2 cellular contexts compared by ENCODE assay signal in the genomic region with DNA sequence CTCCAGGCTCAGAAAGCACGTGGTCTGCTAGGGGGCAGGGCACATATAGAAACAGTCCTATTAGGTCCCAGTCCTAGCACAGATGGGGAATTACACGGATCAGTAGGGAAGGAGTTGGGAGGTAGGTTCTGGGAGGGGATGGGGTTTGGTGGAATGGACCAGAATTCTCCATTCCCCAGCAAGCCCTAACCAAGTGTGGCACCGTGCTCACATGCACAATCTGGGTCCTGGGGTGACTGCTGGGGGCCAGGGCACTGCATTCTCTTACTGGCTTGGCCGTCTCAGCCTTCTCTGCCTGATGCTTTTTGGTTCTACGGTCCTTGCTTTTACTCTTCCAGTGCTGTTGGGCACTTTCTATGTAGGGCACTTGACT.
TF ChIP-seq lines count a peak whose summit lies in the region.

No MANE protein-coding gene starts in this region.

TF ChIP-seq in A549, 52 proteins besides CTCF, POLR2A, EP300 and RAD21:
- no peak for TF ChIP-seq HEYL (CRISPR knock-in tag; IDR thresholded peaks at IDR 0.05)
- TF ChIP-seq PHF8 (IDR thresholded peaks at IDR 0.05; ENCODE audit: borderline replicate concordance, low read depth): no peak
- TF ChIP-seq KDM5A (IDR thresholded peaks at IDR 0.05): no peak
- TF ChIP-seq EHF (CRISPR knock-in tag; IDR thresholded peaks at IDR 0.05): 0 out of 2 replicates have a peak, but pooled peaks have one; percentile 1
- no peak for TF ChIP-seq CHD4 (IDR thresholded peaks at IDR 0.05; ENCODE audit: borderline replicate concordance)
- no peak for TF ChIP-seq JUNB (IDR thresholded peaks at IDR 0.05)

TF ChIP-seq in IMR-90, 13 proteins besides CTCF, POLR2A, EP300 and RAD21:
- TF ChIP-seq, protein P1, sequence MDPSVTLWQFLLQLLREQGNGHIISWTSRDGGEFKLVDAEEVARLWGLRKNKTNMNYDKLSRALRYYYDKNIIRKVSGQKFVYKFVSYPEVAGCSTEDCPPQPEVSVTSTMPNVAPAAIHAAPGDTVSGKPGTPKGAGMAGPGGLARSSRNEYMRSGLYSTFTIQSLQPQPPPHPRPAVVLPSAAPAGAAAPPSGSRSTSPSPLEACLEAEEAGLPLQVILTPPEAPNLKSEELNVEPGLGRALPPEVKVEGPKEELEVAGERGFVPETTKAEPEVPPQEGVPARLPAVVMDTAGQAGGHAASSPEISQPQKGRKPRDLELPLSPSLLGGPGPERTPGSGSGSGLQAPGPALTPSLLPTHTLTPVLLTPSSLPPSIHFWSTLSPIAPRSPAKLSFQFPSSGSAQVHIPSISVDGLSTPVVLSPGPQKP (IDR thresholded peaks at IDR 0.05; ENCODE audit: borderline replicate concordance, low read depth, low read length): no peak
- TF ChIP-seq CEBPB (IDR thresholded peaks at IDR 0.05; ENCODE audit: low read depth, low read length) (no peak), NFE2L2 (IDR thresholded peaks at IDR 0.05; ENCODE audit: low read depth, low read length) (no peak)
- TF ChIP-seq, protein P2, sequence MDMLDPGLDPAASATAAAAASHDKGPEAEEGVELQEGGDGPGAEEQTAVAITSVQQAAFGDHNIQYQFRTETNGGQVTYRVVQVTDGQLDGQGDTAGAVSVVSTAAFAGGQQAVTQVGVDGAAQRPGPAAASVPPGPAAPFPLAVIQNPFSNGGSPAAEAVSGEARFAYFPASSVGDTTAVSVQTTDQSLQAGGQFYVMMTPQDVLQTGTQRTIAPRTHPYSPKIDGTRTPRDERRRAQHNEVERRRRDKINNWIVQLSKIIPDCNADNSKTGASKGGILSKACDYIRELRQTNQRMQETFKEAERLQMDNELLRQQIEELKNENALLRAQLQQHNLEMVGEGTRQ (IDR thresholded peaks at IDR 0.05; ENCODE audit: low read depth, low read length): 0 out of 2 replicates have a peak, but pooled peaks have one; percentile 4
